In the genomic region with DNA sequence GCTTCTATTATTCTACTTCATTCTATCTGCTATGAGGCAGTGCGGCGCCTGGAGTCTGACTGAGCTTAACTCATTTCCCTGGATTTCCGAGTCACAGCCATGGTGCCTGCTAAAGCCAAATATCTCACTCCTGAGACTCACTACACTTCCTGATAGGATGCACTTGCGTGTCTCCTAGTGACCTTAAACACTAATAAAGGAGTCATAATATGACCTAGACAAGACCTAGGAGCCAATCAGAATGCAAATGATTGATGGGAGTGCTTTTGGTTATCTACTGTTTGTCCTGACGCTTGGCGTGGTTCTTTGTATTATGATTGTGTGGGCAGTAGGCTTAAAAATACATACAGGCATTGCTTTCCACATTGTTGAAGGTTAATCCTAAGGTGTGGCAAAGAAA, we compare ENCODE assay signal across 20 cellular contexts.
"Had no signal": no experiment of that assay in that cellular context is flagged by ENCODE, and none has a peak within 500 bp of the region (broad histone marks: within the 10 kb centered on the region; RNA-seq: fewer than 3 reads in every experiment).

No MANE protein-coding gene starts in this region.

- H3K36me3 Mint-ChIP-seq: activated naive CD4-positive, alpha-beta T cell treated with anti-CD3 and anti-CD28 coated beads, Interleukin-2, amount 50 U/mL, for 24 hours; naive B cell; WTC11 had no signal

- H3K27me3 ChIP-seq: adrenal gland, neutrophil had no signal

- H3K79me2 ChIP-seq: parathyroid adenoma had no signal

- H3K4me1 Mint-ChIP-seq: activated CD4-positive, alpha-beta memory T cell treated with anti-CD3 and anti-CD28 coated beads, Interleukin-2, amount 10 ng/mL, durations not matched to agents 7 days and 5 days; activated naive CD4-positive, alpha-beta T cell treated with anti-CD3 and anti-CD28 coated beads, Interleukin-2, amount 50 U/mL, for 24 hours; central memory CD8-positive, alpha-beta T cell; naive B cell had no signal

- H3K27ac ChIP-seq: adrenal gland, neutrophil, parathyroid adenoma, skin epidermis had no signal

- H3K4me3 ChIP-seq: adrenal gland, lung, skin epidermis had no signal

- H3K36me3 ChIP-seq: adrenal gland, neutrophil had no signal

- H3K9ac ChIP-seq: parathyroid adenoma had no signal

- H3K4me1 ChIP-seq: parathyroid adenoma had no signal

- DNase-seq: activated CD4-positive, alpha-beta memory T cell treated with anti-CD3 and anti-CD28 coated beads, Interleukin-2, amount 10 ng/mL, durations not matched to agents 7 days and 5 days; activated CD4-positive, alpha-beta T cell treated with anti-CD3 and anti-CD28 coated beads for 4 hours; activated T-cell treated with anti-CD3 and anti-CD28 coated beads, Interleukin-2, amount 50 U/mL, for 24 hours; adrenal gland; glutamatergic neuron; naive B cell; retina; stimulated activated CD4-positive, alpha-beta T cell treated with anti-CD3 and anti-CD28 coated beads, Interleukin-4, amount 100 ng/mL, for 4 hours; stimulated activated CD8-positive, alpha-beta memory T cell treated with anti-CD3 and anti-CD28 coated beads, Interleukin-4, amount 100 ng/mL, for 48 hours; stimulated activated naive CD4-positive, alpha-beta T cell treated with Interleukin-2 at 50 U/mL for 16 hours; substantia nigra; T-helper 2 cell; trophoblast cell had no signal

- H2AFZ ChIP-seq: parathyroid adenoma had no signal

- H3K4me3 Mint-ChIP-seq: activated CD4-positive, alpha-beta memory T cell treated with anti-CD3 and anti-CD28 coated beads, Interleukin-2, amount 10 ng/mL, durations not matched to agents 7 days and 5 days; activated naive CD4-positive, alpha-beta T cell treated with anti-CD3 and anti-CD28 coated beads, Interleukin-2, amount 50 U/mL, for 24 hours; activated T-cell treated with anti-CD3 and anti-CD28 coated beads, Interleukin-2, amount 50 U/mL, for 24 hours; central memory CD8-positive, alpha-beta T cell; naive B cell; WTC11 had no signal

- H3K9me3 Mint-ChIP-seq: activated CD4-positive, alpha-beta memory T cell treated with anti-CD3 and anti-CD28 coated beads, Interleukin-2, amount 10 ng/mL, durations not matched to agents 7 days and 5 days; activated naive CD4-positive, alpha-beta T cell treated with anti-CD3 and anti-CD28 coated beads, Interleukin-2, amount 50 U/mL, for 24 hours; activated T-cell treated with anti-CD3 and anti-CD28 coated beads, Interleukin-2, amount 50 U/mL, for 24 hours; central memory CD8-positive, alpha-beta T cell had no signal

- H3K9me3 ChIP-seq: adrenal gland, neutrophil had no signal

- H3K27ac Mint-ChIP-seq: activated CD4-positive, alpha-beta memory T cell treated with anti-CD3 and anti-CD28 coated beads, Interleukin-2, amount 10 ng/mL, durations not matched to agents 7 days and 5 days; activated naive CD4-positive, alpha-beta T cell treated with anti-CD3 and anti-CD28 coated beads, Interleukin-2, amount 50 U/mL, for 24 hours; activated T-cell treated with anti-CD3 and anti-CD28 coated beads, Interleukin-2, amount 50 U/mL, for 24 hours; naive B cell; WTC11 had no signal

- ATAC-seq: WTC11 had no signal
